Comparison of ENCODE assay signal across 8 cellular contexts in the genomic region with DNA sequence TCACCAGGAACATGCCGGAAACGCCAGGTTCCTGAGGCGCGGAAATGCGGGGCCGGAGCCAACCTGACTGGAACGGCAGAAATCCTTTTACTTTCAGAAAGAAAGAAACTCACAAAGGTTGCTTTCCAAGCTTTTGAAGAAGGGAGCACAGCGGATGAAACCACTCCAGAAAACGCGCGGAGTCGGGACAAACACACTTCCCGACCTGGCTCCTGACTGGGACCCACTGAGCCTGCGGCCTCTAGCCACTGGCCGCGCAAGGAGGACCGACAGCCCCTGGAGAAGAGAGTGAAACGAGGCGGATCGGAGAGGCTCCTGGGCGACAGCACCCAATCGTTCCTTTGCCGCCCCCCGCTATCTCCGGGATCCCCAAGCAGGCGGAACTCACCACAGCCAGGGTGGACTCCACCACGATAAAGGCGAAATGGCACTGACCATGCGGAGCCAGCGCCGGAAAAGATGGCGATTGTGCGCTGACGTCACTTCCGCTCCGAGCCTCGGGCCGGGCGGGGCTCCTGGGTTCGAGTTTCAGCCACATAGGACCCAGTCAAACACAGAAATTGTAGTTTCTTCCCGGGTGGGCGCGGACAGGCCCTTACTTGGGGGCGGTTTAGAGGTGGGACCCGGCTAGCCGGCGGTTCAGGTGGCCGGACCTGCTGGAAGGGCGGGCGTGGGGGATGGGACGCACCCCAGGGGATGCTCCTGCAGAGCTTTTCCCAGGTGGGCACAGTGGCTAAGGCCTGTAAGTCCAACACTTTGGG.
A peak's percentile ranks its signal among the peaks of the same experiment; 100 is the strongest.
DNase-seq lines count a peak whose midpoint lies in the region; ATAC-seq and TF ChIP-seq lines count a peak whose summit lies in the region.

A gene (minus strand): TSS at position 432 of the 761 bp plus-strand sequence. CDS start 16,407 bp downstream, outside the sequence.

- peak; percentile 86 for TF ChIP-seq POLR2A in erythroblast (IDR thresholded peaks at IDR 0.05; ENCODE audit: low read length)

- H3K36me3 ChIP-seq in mucosa of rectum (ENCODE audit: control insufficient read depth in 2 of 2, insufficient read depth in 2 of 2, low read length in 2 of 2), result peaks cover 2 to 3% of the 10 kb centered on the region in 2 donors

- DNase-seq in COR-L47 (lab: John Stamatoyannopoulos, UW), result peak; percentile 91
- DNase-seq in HuH-7 (ENCODE audit: low spot score), result peak; percentile 54
- peak; percentile 25 for DNase-seq in OCI-M2 (lab: John Stamatoyannopoulos, UW; ENCODE audit: unreplicated experiment)
- DNase-seq in activated T-cell treated with anti-CD3 and anti-CD28 coated beads, Interleukin-2, amount 50 U/mL, for 1 hour, result peak; percentile 80
- DNase-seq in erythroblast (lab: John Stamatoyannopoulos, UW), result peak; percentile 93 to 94
- DNase-seq in stimulated activated CD8-positive, alpha-beta memory T cell treated with anti-CD3 and anti-CD28 coated beads, Interleukin-4, amount 100 ng/mL, for 48 hours, result peak; percentile 91

- H3K4me3 ChIP-seq in mucosa of rectum (ENCODE audit: low read length in 2 of 2), result peak within 1 kb of the TSS; percentile 98

- peak within 1 kb of the TSS; percentile 91 to 94 for H3K9ac ChIP-seq in mucosa of rectum (ENCODE audit: low read depth in 1 of 2, low read length in 2 of 2)

- H3K27me3 ChIP-seq in mucosa of rectum (ENCODE audit: control insufficient read depth in 2 of 2, insufficient read depth in 2 of 2, low read length in 2 of 2), result no peaks in the 10 kb centered on the region

- H3K9me3 ChIP-seq in mucosa of rectum (ENCODE audit: control insufficient read depth in 2 of 2, low read length in 2 of 2), result peaks cover 0 to 4% of the 10 kb centered on the region in 2 donors

- H3K27ac ChIP-seq in mucosa of rectum (ENCODE audit: low read depth in 2 of 2, low read length in 2 of 2), result peak within 1 kb of the TSS; percentile 90 to 92

- peak; percentile 62 for ATAC-seq in GM21367 (IDR thresholded peaks at IDR 0.05; ENCODE audit: unreplicated experiment)

- peaks cover 0 to 2% of the 10 kb centered on the region in 2 donors for H3K4me1 ChIP-seq in mucosa of rectum (ENCODE audit: control insufficient read depth in 2 of 2, insufficient read depth in 2 of 2, low read length in 2 of 2)

Comparison
In these comparisons a context has a peak if more than half of its experiments do, and no peak if none do; other contexts are left out.
1. Peak in every context shown above with its lines: DNase-seq, ATAC-seq, H3K4me3 ChIP-seq and H3K27ac ChIP-seq.
2. DNase-seq: peak in every context shown above with its lines; median percentile 94 in erythroblast; 91 in COR-L47; 91 in stimulated activated CD8-positive, alpha-beta memory T cell treated with anti-CD3 and anti-CD28 coated beads, Interleukin-4, amount 100 ng/mL, for 48 hours; 80 in activated T-cell treated with anti-CD3 and anti-CD28 coated beads, Interleukin-2, amount 50 U/mL, for 1 hour; 54 in HuH-7; 25 in OCI-M2.